In the genomic region with DNA sequence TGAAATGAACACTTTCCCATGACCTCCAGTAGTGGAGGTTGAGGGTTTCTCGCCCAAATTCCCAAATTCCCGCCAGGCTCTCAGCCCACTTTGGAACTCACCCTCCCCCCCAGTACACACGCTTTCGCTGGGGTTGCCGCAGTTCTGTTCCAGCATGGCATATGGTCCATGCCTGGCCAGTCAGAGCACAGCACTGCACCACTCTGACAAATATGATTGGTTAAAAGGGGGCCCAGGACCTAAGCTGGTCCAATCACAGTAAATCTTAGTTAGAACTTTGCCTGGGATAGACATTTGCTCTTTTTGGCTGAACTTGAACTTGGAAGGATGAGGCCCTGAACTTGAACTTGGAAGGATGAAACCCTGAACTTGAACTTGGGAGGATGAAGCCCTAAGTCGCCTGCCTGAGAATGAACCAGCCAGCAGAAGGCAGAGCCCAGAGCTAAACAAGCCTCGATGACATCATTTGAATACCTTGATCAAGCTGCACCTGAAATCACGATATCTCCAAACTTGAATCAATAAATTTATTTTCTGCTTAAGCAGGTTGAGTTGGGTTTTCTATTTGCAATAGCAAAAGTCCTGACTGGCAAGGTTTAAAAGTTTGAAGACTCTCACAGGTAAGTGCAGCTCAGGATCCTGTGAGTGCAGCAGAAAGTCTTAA, we compare ENCODE assay signal across 17 cellular contexts. TPM values are rescaled to one million over a fixed set of nuclear protein-coding genes. Genes with fewer than 3 reads are reported as not detected.
DNase-seq lines count a peak whose midpoint lies in the region; ATAC-seq and TF ChIP-seq lines count a peak whose summit lies in the region.
"Had no signal": no experiment of that assay in that cellular context is flagged by ENCODE, and none has a peak within 500 bp of the region (broad histone marks: within the 10 kb centered on the region; RNA-seq: fewer than 3 reads in every experiment).

No MANE protein-coding gene starts in this region.

- peak in 1 of 7 experiments; percentile 23 for DNase-seq in CD8-positive, alpha-beta T cell
- no peak for DNase-seq in activated CD4-positive, alpha-beta memory T cell treated with anti-CD3 and anti-CD28 coated beads for 36 hours
- no peak for DNase-seq in immature natural killer cell
- no peak for DNase-seq in NCI-H1105 (lab: John Stamatoyannopoulos, UW)
- DNase-seq in kidney tubule cell (ENCODE audit: low spot score), result no peak
- DNase-seq: amygdala, HFFc6, NCI-H1436, NCI-H226, SJCRH30, testis had no signal

- no peaks in the 10 kb centered on the region for H3K27me3 Mint-ChIP-seq in CD8-positive, alpha-beta T cell (ENCODE audit: low read depth)
- no peaks in the 10 kb centered on the region for H3K27me3 Mint-ChIP-seq in activated CD4-positive, alpha-beta memory T cell treated with anti-CD3 and anti-CD28 coated beads for 36 hours
- H3K27me3 Mint-ChIP-seq in immature natural killer cell (ENCODE audit: low read depth in 3 of 3), result peaks cover 8 to 13% (median 9%) of the 10 kb centered on the region in 3 donors

- H3K4me1 ChIP-seq in BLaER1 treated with 17β-estradiol and CSF1 and Interleukin-3, amounts not matched to agents 10 nM and 100 nM, result peaks cover 46 to 91% (median 82%) of the 10 kb centered on the region in 10 experiments
- peaks cover 94% of the 10 kb centered on the region for H3K4me1 ChIP-seq in CD8-positive, alpha-beta T cell (ENCODE audit: insufficient read depth, low read length)
- H3K4me1 ChIP-seq: SJCRH30 had no signal

- H3K9ac ChIP-seq in BLaER1 treated with 17β-estradiol and CSF1 and Interleukin-3, amounts not matched to agents 10 nM and 100 nM, result peak overlapping the region in 3 of 11 experiments; percentile 1 to 30 (median 19); a peak in 2 of 22 replicates

- CTCF ChIA-PET in CD8-positive, alpha-beta T cell (lab: Charles Lee), result interaction anchor here (0.6 to 2.5 kb wide), 11 partner anchors 8 to 89 kb away, joined by 3 to 32 read pairs (median 5); partner anchors contain the start of gene RAC2
- CTCF ChIA-PET in activated CD4-positive, alpha-beta memory T cell treated with anti-CD3 and anti-CD28 coated beads for 36 hours (lab: Charles Lee), result interaction anchor here (0.9 to 2.5 kb wide), 4 partner anchors 14 to 35 kb away, joined by 3 to 22 read pairs (median 5); no protein-coding TSS in a partner anchor

- H3K4me3 ChIP-seq in BLaER1 treated with 17β-estradiol and CSF1 and Interleukin-3, amounts not matched to agents 10 nM and 100 nM, result no peak overlapping the region
- H3K4me3 ChIP-seq in CD8-positive, alpha-beta T cell (ENCODE audit: low read depth, low read length), result no peak overlapping the region
- H3K4me3 ChIP-seq: K562, SJCRH30, testis had no signal

- H3K9me3 Mint-ChIP-seq in CD8-positive, alpha-beta T cell, result no peaks in the 10 kb centered on the region
- peaks cover 18% of the 10 kb centered on the region for H3K9me3 Mint-ChIP-seq in activated CD4-positive, alpha-beta memory T cell treated with anti-CD3 and anti-CD28 coated beads for 36 hours
- peaks cover 0 to 2% (median 0%) of the 10 kb centered on the region in 6 donors for H3K9me3 Mint-ChIP-seq in immature natural killer cell
- H3K9me3 Mint-ChIP-seq: HFFc6 had no signal

- intact Hi-C loops in CD8-positive, alpha-beta T cell (cut with DNase I, micrococcal nuclease), result no loop called here
- intact Hi-C loops in activated CD4-positive, alpha-beta memory T cell treated with anti-CD3 and anti-CD28 coated beads for 36 hours (cut with micrococcal nuclease), result loop anchor here (5.0 kb wide), 1 partner anchor 32 kb away; no protein-coding TSS in a partner anchor

- POLR2A ChIA-PET in CD8-positive, alpha-beta T cell (lab: Charles Lee), result interaction anchor here (0.9 to 11.7 kb wide), 6 partner anchors 13 to 77 kb away, joined by 3 to 118 read pairs (median 4); partner anchors contain the start of gene RAC2
- POLR2A ChIA-PET in activated CD4-positive, alpha-beta memory T cell treated with anti-CD3 and anti-CD28 coated beads for 36 hours (lab: Charles Lee), result interaction anchor here (8.7 kb wide), 1 partner anchor 17 kb away, joined by 93 read pairs; the partner anchor contains the start of gene RAC2

- ATAC-seq in CD8-positive, alpha-beta T cell, result no peak
- ATAC-seq in GM21529 (IDR thresholded peaks at IDR 0.05; ENCODE audit: unreplicated experiment) (no peak), HG02571 (IDR thresholded peaks at IDR 0.05; ENCODE audit: unreplicated experiment) (no peak)
- ATAC-seq: K562 had no signal

- H3K4me1 Mint-ChIP-seq in CD8-positive, alpha-beta T cell (ENCODE audit: low read depth), result peaks cover 90% of the 10 kb centered on the region
- H3K4me1 Mint-ChIP-seq in activated CD4-positive, alpha-beta memory T cell treated with anti-CD3 and anti-CD28 coated beads for 36 hours (ENCODE audit: low read depth), result peaks cover 89% of the 10 kb centered on the region
- peaks cover 87 to 89% of the 10 kb centered on the region in 2 donors for H3K4me1 Mint-ChIP-seq in immature natural killer cell

- no peak for TF ChIP-seq CTCF in CD8-positive, alpha-beta T cell (IDR thresholded peaks at IDR 0.05)

- peaks cover 44 to 68% (median 54%) of the 10 kb centered on the region in 11 experiments for H3K36me3 ChIP-seq in BLaER1 treated with 17β-estradiol and CSF1 and Interleukin-3, amounts not matched to agents 10 nM and 100 nM
- peaks cover 33% of the 10 kb centered on the region for H3K36me3 ChIP-seq in CD8-positive, alpha-beta T cell (ENCODE audit: insufficient read depth, low read length)
- H3K36me3 ChIP-seq: SJCRH30 had no signal

- H3K4me2 ChIP-seq in BLaER1 treated with 17β-estradiol and CSF1 and Interleukin-3, amounts not matched to agents 10 nM and 100 nM, result peak overlapping the region in 7 of 11 experiments; percentile 30 to 72 (median 53); a peak in 11 of 22 replicates

- H3K27ac ChIP-seq in BLaER1 treated with 17β-estradiol and CSF1 and Interleukin-3, amounts not matched to agents 10 nM and 100 nM, result peak overlapping the region in 3 of 11 experiments; percentile 32 to 53 (median 51); a peak in 2 of 22 replicates
- H3K27ac ChIP-seq in CD8-positive, alpha-beta T cell (ENCODE audit: low read depth, low read length), result no peak overlapping the region
- H3K27ac ChIP-seq: SJCRH30, testis had no signal

- H3K27me3 ChIP-seq in BLaER1 treated with 17β-estradiol and CSF1 and Interleukin-3, amounts not matched to agents 10 nM and 100 nM, result no peaks in the 10 kb centered on the region
- H3K27me3 ChIP-seq in CD8-positive, alpha-beta T cell (ENCODE audit: insufficient read depth, low read length), result no peaks in the 10 kb centered on the region
- H3K27me3 ChIP-seq: SJCRH30, testis had no signal

- H3K9me3 ChIP-seq in BLaER1 treated with 17β-estradiol and CSF1 and Interleukin-3, amounts not matched to agents 10 nM and 100 nM (replicated peaks in 1 of 11), result peaks cover 0 to 8% (median 0%) of the 10 kb centered on the region in 11 experiments; a peak in 3 of 22 replicates
- H3K9me3 ChIP-seq in CD8-positive, alpha-beta T cell (ENCODE audit: low read length), result no peaks in the 10 kb centered on the region
- H3K9me3 ChIP-seq: SJCRH30, testis had no signal

- H3K4me3 Mint-ChIP-seq in CD8-positive, alpha-beta T cell, result no peak overlapping the region
- peak overlapping the region; percentile 7 for H3K4me3 Mint-ChIP-seq in activated CD4-positive, alpha-beta memory T cell treated with anti-CD3 and anti-CD28 coated beads for 36 hours
- peak overlapping the region in 2 of 5 donors; percentile 23 to 38 for H3K4me3 Mint-ChIP-seq in immature natural killer cell
- H3K4me3 Mint-ChIP-seq: HFFc6 had no signal

- peaks cover 15 to 66% (median 42%) of the 10 kb centered on the region in 11 experiments; a peak in 20 of 22 replicates for H4K20me1 ChIP-seq in BLaER1 treated with 17β-estradiol and CSF1 and Interleukin-3, amounts not matched to agents 10 nM and 100 nM

- H3K27ac Mint-ChIP-seq in CD8-positive, alpha-beta T cell, result peak overlapping the region; percentile 95
- peak overlapping the region; percentile 95 for H3K27ac Mint-ChIP-seq in activated CD4-positive, alpha-beta memory T cell treated with anti-CD3 and anti-CD28 coated beads for 36 hours
- H3K27ac Mint-ChIP-seq in immature natural killer cell, result peak overlapping the region; percentile 91 to 99 (median 94)
- H3K27ac Mint-ChIP-seq: HFFc6 had no signal

- peaks cover 66% of the 10 kb centered on the region for H3K36me3 Mint-ChIP-seq in CD8-positive, alpha-beta T cell
- peaks cover 75% of the 10 kb centered on the region for H3K36me3 Mint-ChIP-seq in activated CD4-positive, alpha-beta memory T cell treated with anti-CD3 and anti-CD28 coated beads for 36 hours
- H3K36me3 Mint-ChIP-seq in immature natural killer cell, result peaks cover 31 to 54% (median 32%) of the 10 kb centered on the region in 3 donors

RNA-seq across cellular contexts. Expression of gene SSTR3, which starts 12.6 kb away (rescaled TPM):
- 1 to 10 TPM; 2.6 to 3.1 TPM for total RNA-seq in CD8-positive, alpha-beta T cell
- 1 to 10 TPM; 8.5 to 9.3 TPM for total RNA-seq in activated CD4-positive, alpha-beta memory T cell treated with anti-CD3 and anti-CD28 coated beads for 36 hours
- polyA plus RNA-seq in immature natural killer cell, result not detected
- total RNA-seq: chondrocyte, HFFc6, K562, SJCRH30 had no signal
- polyA plus RNA-seq: liver had no signal

RNA-seq across cellular contexts. Expression of gene RAC2, which starts 19.2 kb away (rescaled TPM):
- total RNA-seq in CD8-positive, alpha-beta T cell, result 100 to 1,000 TPM; 152 to 159 TPM
- 100 to 1,000 TPM; 714 to 727 TPM for total RNA-seq in activated CD4-positive, alpha-beta memory T cell treated with anti-CD3 and anti-CD28 coated beads for 36 hours
- 1,000 to 10,000 TPM in 2 of 3 donors, 100 to 1,000 TPM in 1; 962 to 1,843 (median 1,262) TPM for polyA plus RNA-seq in immature natural killer cell
- total RNA-seq: SJCRH30 had no signal

RNA-seq across cellular contexts. Expression of gene C1QTNF6, which starts 36.8 kb away (rescaled TPM):
- total RNA-seq in CD8-positive, alpha-beta T cell, result 10 to 100 TPM; 12.0 to 12.9 TPM
- 10 to 100 TPM; 11.1 to 13.0 TPM for total RNA-seq in activated CD4-positive, alpha-beta memory T cell treated with anti-CD3 and anti-CD28 coated beads for 36 hours
- polyA plus RNA-seq in immature natural killer cell, result 1 to 10 TPM in 2 of 3 donors, not detected in 1; 1.5 to 1.8 TPM

RNA-seq across cellular contexts. Expression of gene CYTH4, which starts 57.4 kb away (rescaled TPM):
- 100 to 1,000 TPM; 129 to 143 TPM for total RNA-seq in CD8-positive, alpha-beta T cell
- 10 to 100 TPM; 58.7 to 60.5 TPM for total RNA-seq in activated CD4-positive, alpha-beta memory T cell treated with anti-CD3 and anti-CD28 coated beads for 36 hours
- polyA plus RNA-seq in immature natural killer cell, result 10 to 100 TPM; 42.5 to 95.4 (median 54.1) TPM
- total RNA-seq: chondrocyte, SJCRH30 had no signal

Comparison
In these comparisons a context has a peak if more than half of its experiments do, and no peak if none do; other contexts are left out.
1. RNA of gene RAC2, which starts 19.2 kb away (total RNA-seq): 714 to 727 TPM in activated CD4-positive, alpha-beta memory T cell treated with anti-CD3 and anti-CD28 coated beads for 36 hours; 152 to 159 TPM in CD8-positive, alpha-beta T cell; every median in the first group is over 4 times any median in the second.
2. Peak in every context shown above with its lines, with median percentiles within 50 percentile points of each other: H3K27ac Mint-ChIP-seq.